In genomic region chr2:85243101-85244072, GRCh38 we compare ENCODE assay signal across 8 cellular contexts.
DNase-seq lines count a peak whose midpoint lies in the region; ATAC-seq and TF ChIP-seq lines count a peak whose summit lies in the region.

No MANE protein-coding gene starts in this region.

- CTCF ChIA-PET in mammary epithelial cell (lab: Charles Lee; ENCODE audit: low non-redundant PET) = no interaction called here

- no peak overlapping the region for H3K4me2 ChIP-seq in mammary epithelial cell (ENCODE audit: insufficient read depth, low read depth, low read length)

- no TSS peak for BruUV-seq in mammary epithelial cell (replicated peaks; lab: Mats Ljungman, UMichigan)

- H3K27ac ChIP-seq in mammary epithelial cell (ENCODE audit: insufficient read depth, low read depth, low read length) (no peak overlapping the region), lower lobe of right lung (no peak overlapping the region)

- in situ Hi-C loops in mammary epithelial cell (cut with MboI; ENCODE audit: low sequenced_read_pairs in 2 of 2) = no loop called here

- H3K9ac ChIP-seq in mammary epithelial cell (ENCODE audit: insufficient read depth, low read length) = no peak overlapping the region

- H3K9me3 ChIP-seq in mammary epithelial cell (replicated peaks; ENCODE audit: insufficient read depth, low read length) (no peaks in the 10 kb centered on the region), lower lobe of right lung (no peaks in the 10 kb centered on the region)

- H3K27me3 ChIP-seq in mammary epithelial cell (ENCODE audit: insufficient read depth, low read length) (no peaks in the 10 kb centered on the region), lower lobe of right lung (ENCODE audit: low read depth) (no peaks in the 10 kb centered on the region)

- intact Hi-C loops in mammary epithelial cell (cut with micrococcal nuclease) (no loop called here), lower lobe of right lung (cut with DNase I) (no loop called here)

- H3K4me1 ChIP-seq in mammary epithelial cell (ENCODE audit: insufficient read depth, low read length) (peaks cover 16% of the 10 kb centered on the region), lower lobe of right lung (peaks cover 49% of the 10 kb centered on the region)

- H4K20me1 ChIP-seq in mammary epithelial cell (ENCODE audit: insufficient read depth, low read length) = no peaks in the 10 kb centered on the region

- H2AFZ ChIP-seq in mammary epithelial cell (ENCODE audit: low read depth, low read length) = no peak overlapping the region

- DNase-seq in NCI-H2029 (lab: John Stamatoyannopoulos, UW) (peak; percentile 13), NCI-H2029 treated with DMSO at 0.1 percent for 48 hours (lab: John Stamatoyannopoulos, UW) (no peak), NCI-H510A treated with DMSO at 0.1 percent for 48 hours (lab: John Stamatoyannopoulos, UW) (peak; percentile 8), mammary epithelial cell (no peak), lower lobe of right lung (peak; percentile 64), cerebellar cortex (ENCODE audit: low spot score) (no peak)
- no peak for DNase-seq in effector CD8-positive, alpha-beta T cell (lab: John Stamatoyannopoulos, UW)

- H3K79me2 ChIP-seq in mammary epithelial cell (ENCODE audit: insufficient read depth, low read length) = peaks cover 23% of the 10 kb centered on the region

- peak; percentile 23 to 37 for TF ChIP-seq CTCF in mammary epithelial cell (conservative IDR thresholded peaks at IDR 0.05 in 1 of 2, IDR thresholded peaks at IDR 0.05 in 1 of 2; ENCODE audit: extremely low read depth in 1 of 2, insufficient read depth in 1 of 2, low read depth in 1 of 2, low read length in 2 of 2)
- peak; percentile 57 for TF ChIP-seq CTCF in lower lobe of right lung (IDR thresholded peaks at IDR 0.05)

- 70% methylated on average over 23 of the region's 24 CpGs for WGBS in mammary epithelial cell (ENCODE audit: low coverage, missing lambda C conversion rate)

- dilution Hi-C loops in mammary epithelial cell (cut with HindIII; ENCODE audit: low sequenced_read_pairs) = no loop called here

- H3K4me3 ChIP-seq in mammary epithelial cell (replicated peaks in 1 of 3; ENCODE audit: insufficient read depth in 1 of 3, low read depth in 2 of 3, low read length in 3 of 3) (no peak overlapping the region), lower lobe of right lung (no peak overlapping the region)

- ATAC-seq in lower lobe of right lung = peak; percentile 81 to 85
- ATAC-seq in HG03097 (IDR thresholded peaks at IDR 0.05; ENCODE audit: low FRiP score, unreplicated experiment) = no peak

- H3K36me3 ChIP-seq in mammary epithelial cell (ENCODE audit: insufficient read depth, low read length) (no peaks in the 10 kb centered on the region), lower lobe of right lung (no peaks in the 10 kb centered on the region)

Comparison
In these comparisons a context has a peak if more than half of its experiments do, and no peak if none do; other contexts are left out.
1. DNase-seq: peak in NCI-H2029 (single experiment), NCI-H510A treated with DMSO at 0.1 percent for 48 hours (single experiment) and lower lobe of right lung (single experiment); none in NCI-H2029 treated with DMSO at 0.1 percent for 48 hours (single experiment), mammary epithelial cell (single experiment), cerebellar cortex (single experiment) and effector CD8-positive, alpha-beta T cell (single experiment).